In the genomic region with DNA sequence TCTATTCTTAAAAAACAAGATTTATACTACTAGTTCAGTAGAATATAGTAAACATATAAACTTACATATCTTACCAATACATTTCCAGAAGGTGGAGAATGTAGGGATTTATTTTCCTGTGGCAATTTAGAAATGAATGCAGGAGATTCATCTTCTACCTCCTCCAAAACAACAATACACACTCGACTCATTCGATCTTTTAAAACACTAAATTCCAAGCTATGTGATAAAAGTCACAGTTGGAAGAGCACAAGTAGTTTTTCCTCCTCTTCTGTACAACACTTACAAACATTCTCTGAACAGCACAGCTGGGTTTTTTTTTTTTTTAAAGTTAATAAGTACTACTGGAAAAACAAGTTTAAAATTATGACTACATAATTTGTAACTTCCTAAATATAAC, we compare ENCODE assay signal across 8 cellular contexts. TPM values are rescaled to one million over a fixed set of nuclear protein-coding genes. Genes with fewer than 3 reads are reported as not detected.
DNase-seq lines count a peak whose midpoint lies in the region; TF ChIP-seq lines count a peak whose summit lies in the region.

No MANE protein-coding gene starts in this region.

- H3K36me3 Mint-ChIP-seq in CD14-positive monocyte: peaks cover 0 to 11% of the 10 kb centered on the region in 2 donors

- H3K4me2 ChIP-seq in neural cell (ENCODE audit: low read length): peak overlapping the region; percentile 87

- peaks cover 55% of the 10 kb centered on the region for H3K4me1 Mint-ChIP-seq in CD14-positive monocyte

- H3K27me3 ChIP-seq in neural cell (ENCODE audit: insufficient read depth, low read depth, low read length) (no peaks in the 10 kb centered on the region), HAP-1 (ENCODE audit: low read depth) (no peaks in the 10 kb centered on the region)

- H3K4me3 ChIP-seq in neural cell (ENCODE audit: low read length) (peak overlapping the region; percentile 66), HAP-1 (no peak overlapping the region)

- no peak for TF ChIP-seq CTCF in CD14-positive monocyte (IDR thresholded peaks at IDR 0.05)
- TF ChIP-seq CTCF in neural cell (IDR thresholded peaks at IDR 0.05; ENCODE audit: poor library complexity, severe bottlenecking): no peak

- TF ChIP-seq RAD21 in neural cell (conservative IDR thresholded peaks at IDR 0.05): no peak

- H3K4me1 ChIP-seq in HAP-1: peaks cover 32% of the 10 kb centered on the region

- H3K27ac ChIP-seq in cingulate gyrus (ENCODE audit: low read depth, low read length) (peak overlapping the region; percentile 95), neural cell (ENCODE audit: low read length) (no peak overlapping the region)

- no peak overlapping the region for H3K9ac ChIP-seq in neural cell (ENCODE audit: low read length)

- H4K20me1 ChIP-seq in neural cell (ENCODE audit: insufficient read depth): no peaks in the 10 kb centered on the region

- TF ChIP-seq EP300 in neural cell (conservative IDR thresholded peaks at IDR 0.05; ENCODE audit: poor library complexity, severe bottlenecking): no peak

- no peaks in the 10 kb centered on the region for H3K36me3 ChIP-seq in neural cell (ENCODE audit: insufficient read depth, low read length)
- H3K36me3 ChIP-seq in HAP-1 (replicated peaks): no peaks in the 10 kb centered on the region

- peak overlapping the region; percentile 97 to 99 (median 99) for H3K27ac Mint-ChIP-seq in CD14-positive monocyte

- intact Hi-C loops in CD14-positive monocyte (cut with micrococcal nuclease): no loop called here

- H3K4me3 Mint-ChIP-seq in CD14-positive monocyte: peak overlapping the region; percentile 71 to 79

- in situ Hi-C loops in HAP-1 (cut with MboI; ENCODE audit: low sequenced_read_pairs): no loop called here

- H3K9me3 ChIP-seq in neural cell (ENCODE audit: low read length): no peaks in the 10 kb centered on the region
- no peaks in the 10 kb centered on the region for H3K9me3 ChIP-seq in HAP-1

- H3K27me3 Mint-ChIP-seq in CD14-positive monocyte (ENCODE audit: low read depth in 3 of 3): no peaks in the 10 kb centered on the region

- no peaks in the 10 kb centered on the region for H3K9me2 ChIP-seq in neural cell (ENCODE audit: insufficient read depth, low read length)

- H3F3A ChIP-seq in neural cell (ENCODE audit: insufficient read depth, low read length, poor library complexity, severe bottlenecking): no peaks in the 10 kb centered on the region

- peaks cover 12% of the 10 kb centered on the region for H3K79me2 ChIP-seq in neural cell (replicated peaks; ENCODE audit: insufficient read depth, low read length)

- DNase-seq in CD14-positive monocyte (ENCODE audit: low spot score): no peak
- peak; percentile 28 for DNase-seq in M059J (ENCODE audit: low read depth)
- no peak for DNase-seq in HAP-1 (ENCODE audit: low spot score in 2 of 2)
- DNase-seq in SW480 (ENCODE audit: low spot score): no peak
- no peak for DNase-seq in UCSD-AML1 (lab: John Stamatoyannopoulos, UW; ENCODE audit: unreplicated experiment)
- no peak for DNase-seq in activated CD4-positive, CD25-positive, alpha-beta regulatory T cell (lab: John Stamatoyannopoulos, UW)

- H2AFZ ChIP-seq in neural cell (ENCODE audit: low read depth, low read length): no peak overlapping the region

- no peaks in the 10 kb centered on the region for H3K9me3 Mint-ChIP-seq in CD14-positive monocyte

TF ChIP-seq in neural cell, 6 proteins besides CTCF, POLR2A, EP300 and RAD21:
- TF ChIP-seq POLR2AphosphoS5 (IDR thresholded peaks at IDR 0.05) (no peak), TAF1 (IDR thresholded peaks at IDR 0.05; ENCODE audit: low read depth) (no peak), EZH2 (IDR thresholded peaks at IDR 0.05; ENCODE audit: borderline replicate concordance, insufficient read depth, low read length, poor library complexity, severe bottlenecking) (no peak), REST (IDR thresholded peaks at IDR 0.05; ENCODE audit: borderline replicate concordance) (no peak), MXI1 (conservative IDR thresholded peaks at IDR 0.05; ENCODE audit: poor library complexity, severe bottlenecking) (no peak), SMC3 (conservative IDR thresholded peaks at IDR 0.05; ENCODE audit: poor library complexity) (no peak)

RNA-seq across cellular contexts. Expression of gene ANKRD28, which starts 1.4 kb away (rescaled TPM):
- polyA plus RNA-seq in CD14-positive monocyte: 10 to 100 TPM in 1 of 2 donors, 1 to 10 TPM in 1; 5.9 to 11.5 TPM
- total RNA-seq in M059J (2014; rRNA removed; shearing (Covaris generic)): 32.2 and 41.9 TPM in 2 replicates
- polyA plus RNA-seq in neural cell: 67.1 and 101 TPM in 2 replicates
- polyA minus RNA-seq in neural cell: 122 and 131 TPM in 2 replicates
